ENCODE assay signal across 18 cellular contexts in the genomic region with DNA sequence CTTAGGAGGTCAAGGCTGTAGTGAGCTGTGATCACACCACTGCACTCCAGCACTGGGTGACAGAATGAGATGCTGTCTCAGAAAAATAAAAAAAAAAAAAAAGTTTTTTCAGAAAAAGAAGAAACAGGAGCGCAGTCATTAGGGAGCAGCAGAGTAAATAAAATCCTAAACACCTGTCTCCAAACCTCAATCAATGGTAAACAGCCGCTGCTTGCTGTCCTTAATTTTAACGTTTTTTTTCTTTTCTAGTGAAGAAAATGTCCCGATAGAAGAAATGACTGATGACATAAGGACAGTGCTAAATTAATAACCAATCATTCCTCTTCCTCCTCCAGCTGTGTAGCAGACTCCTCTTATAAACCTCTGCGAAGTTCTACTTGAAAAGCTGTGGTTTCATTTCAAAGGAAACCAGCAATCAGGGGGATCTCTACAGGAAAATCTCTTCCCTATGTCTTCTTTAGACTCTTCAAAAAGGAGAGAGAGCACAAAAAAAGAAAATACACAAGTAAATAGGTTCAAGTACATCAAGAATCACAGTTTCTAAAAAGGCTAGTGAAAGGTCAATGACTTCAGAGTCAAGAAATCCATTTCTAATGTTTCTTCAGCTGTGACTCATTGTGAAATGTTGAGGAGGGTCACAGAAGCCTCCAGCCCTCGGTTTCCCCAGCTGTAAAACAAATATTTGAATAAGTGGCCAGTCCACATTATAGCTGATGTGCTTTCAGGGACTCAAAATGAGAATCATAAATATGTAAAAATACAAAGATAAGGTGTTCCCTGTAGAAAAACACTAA.
A peak's percentile ranks its signal among the peaks of the same experiment; 100 is the strongest.
DNase-seq lines count a peak whose midpoint lies in the region; ATAC-seq and TF ChIP-seq lines count a peak whose summit lies in the region.
"Had no signal": no experiment of that assay in that cellular context is flagged by ENCODE, and none has a peak within 500 bp of the region (broad histone marks: within the 10 kb centered on the region; RNA-seq: fewer than 3 reads in every experiment).

No MANE protein-coding gene starts in this region.

- H2AFZ ChIP-seq in OCI-LY7 (ENCODE audit: low read length) (peak overlapping the region; percentile 43; the same call in 1 of the 2 replicates), osteoblast (ENCODE audit: low read length) (no peak overlapping the region), smooth muscle cell (ENCODE audit: low read depth) (no peak overlapping the region)
- H2AFZ ChIP-seq: GM23338 had no signal

- no TSS peak for BruUV-seq in OCI-LY7 (replicated peaks; lab: Mats Ljungman, UMichigan)

- no peaks in the 10 kb centered on the region for H3K27me3 Mint-ChIP-seq in chondrocyte (ENCODE audit: low read depth)

- no peaks in the 10 kb centered on the region for H3K27me3 ChIP-seq in BLaER1 treated with 17β-estradiol and CSF1 and Interleukin-3, amounts not matched to agents 10 nM and 100 nM
- H3K27me3 ChIP-seq in osteoblast (ENCODE audit: insufficient read depth, low read length), result no peaks in the 10 kb centered on the region
- H3K27me3 ChIP-seq in smooth muscle cell (ENCODE audit: low read depth), result no peaks in the 10 kb centered on the region

- H3K9me2 ChIP-seq in OCI-LY7 (ENCODE audit: insufficient read depth, low read length), result no peaks in the 10 kb centered on the region

- peaks cover 5% of the 10 kb centered on the region for H3F3A ChIP-seq in smooth muscle cell (ENCODE audit: low read depth)

- peak overlapping the region in 3 of 11 experiments; percentile 8 to 42 (median 41); a peak in 5 of 22 replicates for H3K27ac ChIP-seq in BLaER1 treated with 17β-estradiol and CSF1 and Interleukin-3, amounts not matched to agents 10 nM and 100 nM
- no peak overlapping the region for H3K27ac ChIP-seq in OCI-LY7 (ENCODE audit: low read depth, low read length, poor library complexity, severe bottlenecking)
- H3K27ac ChIP-seq in osteoblast (ENCODE audit: low read depth, low read length), result no peak overlapping the region
- no peak overlapping the region for H3K27ac ChIP-seq in smooth muscle cell (ENCODE audit: low read depth)

- 77% methylated on average over 6 of the region's 6 CpGs for WGBS in smooth muscle cell (ENCODE audit: low lambda C conversion rate)

- H3K4me1 ChIP-seq in BLaER1 treated with 17β-estradiol and CSF1 and Interleukin-3, amounts not matched to agents 10 nM and 100 nM, result peaks cover 13 to 97% (median 30%) of the 10 kb centered on the region in 10 experiments
- H3K4me1 ChIP-seq in OCI-LY7 (ENCODE audit: insufficient read depth, low read length, poor library complexity, severe bottlenecking) (no peaks in the 10 kb centered on the region), osteoblast (ENCODE audit: insufficient read depth, low read length) (peaks cover 16% of the 10 kb centered on the region), smooth muscle cell (ENCODE audit: low read depth) (peaks cover 19% of the 10 kb centered on the region)
- H3K4me1 ChIP-seq: Caco-2 had no signal

- no peaks in the 10 kb centered on the region for H4K20me1 ChIP-seq in BLaER1 treated with 17β-estradiol and CSF1 and Interleukin-3, amounts not matched to agents 10 nM and 100 nM
- H4K20me1 ChIP-seq in OCI-LY7 (ENCODE audit: insufficient read depth, low read length), result no peaks in the 10 kb centered on the region
- H4K20me1 ChIP-seq in osteoblast (ENCODE audit: insufficient read depth, low read length), result no peaks in the 10 kb centered on the region
- no peaks in the 10 kb centered on the region for H4K20me1 ChIP-seq in smooth muscle cell (ENCODE audit: low read depth)

- H3K4me3 ChIP-seq in BLaER1 treated with 17β-estradiol and CSF1 and Interleukin-3, amounts not matched to agents 10 nM and 100 nM, result no peak overlapping the region
- no peak overlapping the region for H3K4me3 ChIP-seq in OCI-LY7 (ENCODE audit: low read depth, low read length, poor library complexity, severe bottlenecking)
- H3K4me3 ChIP-seq in osteoblast (ENCODE audit: insufficient read depth, low read length), result no peak overlapping the region
- H3K4me3 ChIP-seq in smooth muscle cell, result no peak overlapping the region
- H3K4me3 ChIP-seq: GM23338 had no signal

- H3K4me3 Mint-ChIP-seq in chondrocyte (ENCODE audit: unreplicated experiment), result peak overlapping the region; percentile 39
- H3K4me3 Mint-ChIP-seq: GM23338 had no signal

- H3K4me1 Mint-ChIP-seq in chondrocyte (ENCODE audit: low read depth), result peaks cover 63% of the 10 kb centered on the region

- H3K9me3 ChIP-seq in BLaER1 treated with 17β-estradiol and CSF1 and Interleukin-3, amounts not matched to agents 10 nM and 100 nM (replicated peaks in 1 of 11), result no peaks in the 10 kb centered on the region
- no peaks in the 10 kb centered on the region for H3K9me3 ChIP-seq in OCI-LY7 (ENCODE audit: low read length)
- H3K9me3 ChIP-seq in osteoblast (ENCODE audit: low read depth, low read length), result no peaks in the 10 kb centered on the region
- H3K9me3 ChIP-seq in smooth muscle cell (replicated peaks; ENCODE audit: low read depth), result no peaks in the 10 kb centered on the region
- H3K9me3 ChIP-seq: Caco-2 had no signal

- CTCF ChIA-PET in OCI-LY7 (lab: Charles Lee; ENCODE audit: unreplicated experiment), result no interaction called here

- H3K36me3 ChIP-seq in BLaER1 treated with 17β-estradiol and CSF1 and Interleukin-3, amounts not matched to agents 10 nM and 100 nM, result no peaks in the 10 kb centered on the region
- H3K36me3 ChIP-seq in OCI-LY7 (ENCODE audit: insufficient read depth, low read length) (no peaks in the 10 kb centered on the region), osteoblast (ENCODE audit: insufficient read depth, low read length) (no peaks in the 10 kb centered on the region), smooth muscle cell (ENCODE audit: low read depth) (no peaks in the 10 kb centered on the region)

- H3K79me2 ChIP-seq in OCI-LY7 (ENCODE audit: insufficient read depth, low read depth, low read length), result no peaks in the 10 kb centered on the region
- no peaks in the 10 kb centered on the region for H3K79me2 ChIP-seq in osteoblast (ENCODE audit: insufficient read depth, low read length)
- H3K79me2 ChIP-seq in smooth muscle cell (ENCODE audit: low read depth), result no peaks in the 10 kb centered on the region

- H3K36me3 Mint-ChIP-seq in chondrocyte (ENCODE audit: low read depth), result no peaks in the 10 kb centered on the region

- peak overlapping the region; percentile 46 to 79 (median 59) for H3K4me2 ChIP-seq in BLaER1 treated with 17β-estradiol and CSF1 and Interleukin-3, amounts not matched to agents 10 nM and 100 nM
- H3K4me2 ChIP-seq in OCI-LY7 (ENCODE audit: low read length) (no peak overlapping the region), osteoblast (ENCODE audit: insufficient read depth, low read length) (peak overlapping the region; percentile 1), smooth muscle cell (no peak overlapping the region)
- H3K4me2 ChIP-seq: GM23338 had no signal

- no peak for ATAC-seq in HG03442 (IDR thresholded peaks at IDR 0.05; ENCODE audit: unreplicated experiment)
- ATAC-seq: GM23338, Panc1, Right ventricle myocardium inferior had no signal

- H3K27ac Mint-ChIP-seq in chondrocyte (ENCODE audit: unreplicated experiment), result peak overlapping the region; percentile 78
- H3K27ac Mint-ChIP-seq: GM23338 had no signal

- H3K9me3 Mint-ChIP-seq in chondrocyte (ENCODE audit: low read depth), result no peaks in the 10 kb centered on the region
- H3K9me3 Mint-ChIP-seq: GM23338 had no signal

- intact Hi-C loops in OCI-LY7 (cut with micrococcal nuclease; ENCODE audit: unreplicated experiment), result no loop called here

- no peak for DNase-seq in OCI-LY7 (ENCODE audit: low spot score)
- DNase-seq in chondrocyte (ENCODE audit: low spot score), result no peak
- DNase-seq in osteoblast (ENCODE audit: insufficient read length, low spot score, missing footprints), result no peak
- no peak for DNase-seq in hypothalamus (lab: John Stamatoyannopoulos, UW)
- no peak for DNase-seq in Kasumi-1 (lab: John Stamatoyannopoulos, UW)
- DNase-seq in smooth muscle cell (lab: John Stamatoyannopoulos, UW; ENCODE audit: unreplicated experiment), result no peak
- DNase-seq: Caco-2, KG1, MM.1S, NCI-H1105, NCI-H1694 treated with DMSO at 0.1 percent for 48 hours, NCI-H345, NCI-H69 had no signal

- peak overlapping the region in 2 of 11 experiments; percentile 5; a peak in 3 of 22 replicates for H3K9ac ChIP-seq in BLaER1 treated with 17β-estradiol and CSF1 and Interleukin-3, amounts not matched to agents 10 nM and 100 nM
- no peak overlapping the region for H3K9ac ChIP-seq in smooth muscle cell (ENCODE audit: low read depth)

- POLR2A ChIA-PET in OCI-LY7 (lab: Charles Lee), result interaction anchor here (0.7 kb wide), 1 partner anchor 144 kb away, joined by 3 read pairs; no protein-coding TSS in a partner anchor

- TF ChIP-seq CTCF in OCI-LY7 (conservative IDR thresholded peaks at IDR 0.05; ENCODE audit: low read length) (no peak), chondrocyte (IDR thresholded peaks at IDR 0.05) (no peak), osteoblast (IDR thresholded peaks at IDR 0.05; ENCODE audit: extremely low read depth, low read depth, low read length) (no peak), smooth muscle cell (IDR thresholded peaks at IDR 0.05; ENCODE audit: borderline replicate concordance, insufficient read depth, poor library complexity, severe bottlenecking) (no peak)

Comparison
In these comparisons a context has a peak if more than half of its experiments do, and no peak if none do; other contexts are left out.
1. H3K4me2 ChIP-seq: peak in BLaER1 treated with 17β-estradiol and CSF1 and Interleukin-3, amounts not matched to agents 10 nM and 100 nM (11 of 11) and osteoblast (single experiment); none in OCI-LY7 (single experiment) and smooth muscle cell (single experiment).